In the genomic region with DNA sequence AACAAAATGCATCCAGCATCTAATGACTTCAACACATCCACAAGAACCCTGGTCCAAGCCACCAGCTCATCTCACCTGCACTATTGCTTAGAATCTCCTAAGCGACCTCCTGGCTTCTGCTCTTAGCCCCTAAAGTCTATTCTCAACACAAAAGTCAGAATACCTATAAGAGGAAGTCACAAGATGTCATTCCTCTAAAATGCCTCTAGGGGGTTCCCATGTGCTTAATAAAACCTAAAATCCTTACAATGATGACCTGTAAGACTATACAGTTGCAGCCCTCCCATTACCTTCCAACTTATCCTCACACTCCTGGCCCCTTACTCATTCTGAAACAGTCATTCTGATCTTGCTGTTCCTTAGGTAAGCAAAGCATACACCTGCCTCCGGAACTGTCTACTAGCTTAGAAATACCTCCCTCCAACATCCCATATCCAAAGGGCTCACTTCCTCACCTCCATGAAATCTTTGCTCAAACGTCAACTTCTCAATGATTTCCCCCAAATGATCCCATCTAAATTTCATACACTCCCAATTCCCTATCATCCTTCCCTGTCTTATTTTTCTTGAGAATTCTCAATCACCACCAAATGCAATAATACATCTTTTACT, we compare ENCODE assay signal across 1 cellular context.
TF ChIP-seq lines count a peak whose summit lies in the region.

No MANE protein-coding gene starts in this region.

TF ChIP-seq in GM12878, 131 proteins besides CTCF, POLR2A, EP300 and RAD21 (continued from another document):
- TF ChIP-seq SMC3 (IDR thresholded peaks at IDR 0.05; ENCODE audit: borderline replicate concordance, low read length) (peak; percentile 65; the same call in 1 of the 2 replicates), SPI1 (IDR thresholded peaks at IDR 0.05; ENCODE audit: borderline replicate concordance, insufficient read depth, low read depth, low read length) (peak; percentile 62; the same call in 1 of the 2 replicates)
TF ChIP-seq in GM12878: peak in this region for 2.
